ENCODE assay signal across 23 cellular contexts in genomic region chr22:42273855-42274451, GRCh38. TPM values are rescaled to one million over a fixed set of nuclear protein-coding genes. Genes with fewer than 3 reads are reported as not detected.
DNase-seq lines count a peak whose midpoint lies in the region; ATAC-seq and TF ChIP-seq lines count a peak whose summit lies in the region.
"Had no signal": no experiment of that assay in that cellular context is flagged by ENCODE, and none has a peak within 500 bp of the region (broad histone marks: within the 10 kb centered on the region; RNA-seq: fewer than 3 reads in every experiment).

No MANE protein-coding gene starts in this region.

- H3K9me3 ChIP-seq in naive thymus-derived CD4-positive, alpha-beta T cell (ENCODE audit: control insufficient read depth in 2 of 3, low read length in 3 of 3) = no peaks in the 10 kb centered on the region
- H3K9me3 ChIP-seq in SK-N-SH = no peaks in the 10 kb centered on the region
- H3K9me3 ChIP-seq: A549, esophagus squamous epithelium, heart right ventricle, right lobe of liver, vagina had no signal

- no peak overlapping the region for H2AFZ ChIP-seq in SK-N-SH (ENCODE audit: low read depth)
- H2AFZ ChIP-seq: GM23248 had no signal

- intact Hi-C loops in naive thymus-derived CD4-positive, alpha-beta T cell (cut with micrococcal nuclease) = no loop called here

- H3K27ac Mint-ChIP-seq in stimulated activated naive B cell treated with anti-CD40 and anti-IgM and Interleukin-4, amounts not matched to agents 10 μg/mL and 1 μg/mL and 100 μg/mL, for 72 hours = peak overlapping the region; percentile 31
- peak overlapping the region in 2 of 9 donors; percentile 23 to 34 for H3K27ac Mint-ChIP-seq in naive thymus-derived CD4-positive, alpha-beta T cell
- H3K27ac Mint-ChIP-seq: natural killer cell; T-helper 2 cell treated with Interferon-gamma antibody and Interleukin-4, amounts not matched to agents 5 μg/mL and 100 μg/mL, for 36 hours had no signal

- no peaks in the 10 kb centered on the region for H3F3A ChIP-seq in SK-N-SH (replicated peaks; ENCODE audit: insufficient read depth)

- TF ChIP-seq CTCF in SK-N-SH (IDR thresholded peaks at IDR 0.05) = no peak
- no peak for TF ChIP-seq CTCF in GM10266 (IDR thresholded peaks at IDR 0.05; ENCODE audit: control insufficient read depth, insufficient read depth, low read depth, missing control alignments)

- H3K9ac ChIP-seq in SK-N-SH = no peak overlapping the region
- H3K9ac ChIP-seq: GM23248 had no signal

- H3K79me2 ChIP-seq in SK-N-SH (ENCODE audit: insufficient read depth) = peaks cover 10% of the 10 kb centered on the region; the same call in 1 of the 2 replicates

- no peaks in the 10 kb centered on the region for H3K9me3 Mint-ChIP-seq in stimulated activated naive B cell treated with anti-CD40 and anti-IgM and Interleukin-4, amounts not matched to agents 10 μg/mL and 1 μg/mL and 100 μg/mL, for 72 hours
- H3K9me3 Mint-ChIP-seq in naive thymus-derived CD4-positive, alpha-beta T cell = no peaks in the 10 kb centered on the region
- H3K9me3 Mint-ChIP-seq: natural killer cell; T-helper 2 cell treated with Interferon-gamma antibody and Interleukin-4, amounts not matched to agents 5 μg/mL and 100 μg/mL, for 36 hours had no signal

- no peak overlapping the region for H3K4me2 ChIP-seq in SK-N-SH
- H3K4me2 ChIP-seq: A549 had no signal

- WGBS in SK-N-SH (ENCODE audit: low lambda C conversion rate) = 89% methylated on average over 5 of the region's 13 CpGs

- H3K27me3 Mint-ChIP-seq in stimulated activated naive B cell treated with anti-CD40 and anti-IgM and Interleukin-4, amounts not matched to agents 10 μg/mL and 1 μg/mL and 100 μg/mL, for 72 hours = no peaks in the 10 kb centered on the region
- no peaks in the 10 kb centered on the region for H3K27me3 Mint-ChIP-seq in naive thymus-derived CD4-positive, alpha-beta T cell

- peaks cover 0 to 4% (median 0%) of the 10 kb centered on the region in 3 experiments for H3K36me3 ChIP-seq in naive thymus-derived CD4-positive, alpha-beta T cell (ENCODE audit: control insufficient read depth in 2 of 3, insufficient read depth in 3 of 3, low read length in 3 of 3)
- no peaks in the 10 kb centered on the region for H3K36me3 ChIP-seq in SK-N-SH (replicated peaks in 1 of 2; ENCODE audit: control insufficient read depth in 1 of 2, insufficient read depth in 2 of 2, low read length in 1 of 2)
- H3K36me3 ChIP-seq: esophagus squamous epithelium, heart right ventricle, right lobe of liver, vagina had no signal

- peak; percentile 18 for DNase-seq in activated CD4-positive, CD25-positive, alpha-beta regulatory T cell treated with anti-CD3 and anti-CD28 coated beads, Interleukin-2, amount 50 U/mL, for 72 hours
- peak; percentile 78 for DNase-seq in NCI-H82 treated with DMSO at 0.1 percent for 48 hours (lab: John Stamatoyannopoulos, UW; ENCODE audit: unreplicated experiment)
- peak; percentile 94 for DNase-seq in left kidney (ENCODE audit: low read depth, low spot score)
- no peak for DNase-seq in stimulated activated naive B cell treated with anti-CD40 and anti-IgM and Interleukin-4, amounts not matched to agents 10 μg/mL and 1 μg/mL and 100 μg/mL, for 72 hours
- DNase-seq in naive thymus-derived CD4-positive, alpha-beta T cell = no peak
- no peak for DNase-seq in SK-N-SH
- DNase-seq in GM10266 (ENCODE audit: extremely low spot score) = no peak
- DNase-seq: activated CD4-positive, alpha-beta T cell treated with anti-CD3 and anti-CD28 coated beads, Interleukin-2, amount 50 U/mL, for 4 hours; amygdala; COR-L47; esophagus squamous epithelium; GM23248; heart right ventricle; natural killer cell; NCI-H187 treated with DMSO at 0.1 percent for 48 hours; right lobe of liver; stimulated activated naive CD4-positive, alpha-beta T cell treated with Interleukin-2 at 50 U/mL for 16 hours had no signal

- H3K36me3 Mint-ChIP-seq in stimulated activated naive B cell treated with anti-CD40 and anti-IgM and Interleukin-4, amounts not matched to agents 10 μg/mL and 1 μg/mL and 100 μg/mL, for 72 hours = peaks cover 8 to 16% of the 10 kb centered on the region in 2 donors
- H3K36me3 Mint-ChIP-seq in naive thymus-derived CD4-positive, alpha-beta T cell = peaks cover 0 to 3% (median 0%) of the 10 kb centered on the region in 5 donors
- H3K36me3 Mint-ChIP-seq: natural killer cell had no signal

- no peak for TF ChIP-seq EP300 in SK-N-SH (IDR thresholded peaks at IDR 0.05; ENCODE audit: borderline replicate concordance in 1 of 2, low read depth in 1 of 2, low read length in 1 of 2)

- H3K4me3 Mint-ChIP-seq in stimulated activated naive B cell treated with anti-CD40 and anti-IgM and Interleukin-4, amounts not matched to agents 10 μg/mL and 1 μg/mL and 100 μg/mL, for 72 hours = no peak overlapping the region
- peak overlapping the region in 4 of 10 donors; percentile 7 to 76 (median 13) for H3K4me3 Mint-ChIP-seq in naive thymus-derived CD4-positive, alpha-beta T cell
- H3K4me3 Mint-ChIP-seq: natural killer cell; T-helper 2 cell treated with Interferon-gamma antibody and Interleukin-4, amounts not matched to agents 5 μg/mL and 100 μg/mL, for 36 hours had no signal

- POLR2A ChIA-PET in naive thymus-derived CD4-positive, alpha-beta T cell (lab: Charles Lee) = interaction anchor here (0.6 kb wide), 1 partner anchor 164 kb away, joined by 3 read pairs; no protein-coding TSS in a partner anchor
- POLR2A ChIA-PET in SK-N-SH (lab: Yijun Ruan, JAX) = no interaction called here

- peaks cover 2% of the 10 kb centered on the region; the same call in 1 of the 2 replicates for H4K20me1 ChIP-seq in SK-N-SH (ENCODE audit: insufficient read depth)

- no peaks in the 10 kb centered on the region for H3K9me2 ChIP-seq in SK-N-SH

- no peak for ATAC-seq in activated CD4-positive, CD25-positive, alpha-beta regulatory T cell treated with anti-CD3 and anti-CD28 coated beads, Interleukin-2, amount 50 U/mL, for 24 hours
- ATAC-seq in stimulated activated naive B cell treated with anti-CD40 and anti-IgM and Interleukin-4, amounts not matched to agents 10 μg/mL and 1 μg/mL and 100 μg/mL, for 72 hours (replicated peaks) = no peak
- ATAC-seq in naive thymus-derived CD4-positive, alpha-beta T cell = no peak
- ATAC-seq: A549, heart right ventricle, left lobe of liver, natural killer cell, right lobe of liver, Right ventricle myocardium inferior had no signal

- H3K27me3 ChIP-seq in naive thymus-derived CD4-positive, alpha-beta T cell (ENCODE audit: control insufficient read depth in 2 of 2, insufficient read depth in 2 of 2, low read length in 2 of 2) = no peaks in the 10 kb centered on the region
- H3K27me3 ChIP-seq in SK-N-SH (ENCODE audit: insufficient read depth) = no peaks in the 10 kb centered on the region
- H3K27me3 ChIP-seq: esophagus squamous epithelium, right lobe of liver, vagina had no signal

- H3K27ac ChIP-seq in naive thymus-derived CD4-positive, alpha-beta T cell (ENCODE audit: low read depth, low read length) = no peak overlapping the region
- no peak overlapping the region for H3K27ac ChIP-seq in SK-N-SH (ENCODE audit: low read depth in 2 of 2, low read length in 1 of 2)
- H3K27ac ChIP-seq: A549, GM23248, heart right ventricle, right lobe of liver, vagina had no signal

- H3K4me3 ChIP-seq in naive thymus-derived CD4-positive, alpha-beta T cell (ENCODE audit: low read length) = no peak overlapping the region
- no peak overlapping the region for H3K4me3 ChIP-seq in SK-N-SH (ENCODE audit: low read depth in 2 of 2, low read length in 1 of 2)
- H3K4me3 ChIP-seq: A549, esophagus squamous epithelium, GM23248, heart right ventricle, right lobe of liver, vagina had no signal

- CTCF ChIA-PET in naive thymus-derived CD4-positive, alpha-beta T cell (lab: Charles Lee) = interaction anchor here (0.5 to 1.0 kb wide), 3 partner anchors 8 to 61 kb away, joined by 3 to 9 read pairs (median 3); no protein-coding TSS in a partner anchor
- CTCF ChIA-PET in SK-N-SH (lab: Yijun Ruan, JAX) = interaction anchor here (1.3 kb wide), 1 partner anchor 170 kb away, joined by 3 read pairs; no protein-coding TSS in a partner anchor

- peaks cover 6 to 8% of the 10 kb centered on the region in 2 donors for H3K4me1 ChIP-seq in naive thymus-derived CD4-positive, alpha-beta T cell (ENCODE audit: control insufficient read depth in 2 of 2, insufficient read depth in 2 of 2, low read length in 2 of 2)
- H3K4me1 ChIP-seq in SK-N-SH (ENCODE audit: control insufficient read depth in 1 of 2, insufficient read depth in 2 of 2, low read depth in 1 of 2, low read length in 1 of 2) = no peaks in the 10 kb centered on the region; a peak in 1 of 4 replicates
- H3K4me1 ChIP-seq: A549 had no signal

- peaks cover 6 to 9% of the 10 kb centered on the region in 2 donors for H3K4me1 Mint-ChIP-seq in stimulated activated naive B cell treated with anti-CD40 and anti-IgM and Interleukin-4, amounts not matched to agents 10 μg/mL and 1 μg/mL and 100 μg/mL, for 72 hours
- peaks cover 8 to 29% (median 15%) of the 10 kb centered on the region in 7 donors for H3K4me1 Mint-ChIP-seq in naive thymus-derived CD4-positive, alpha-beta T cell

- no peak for TF ChIP-seq RAD21 in SK-N-SH (IDR thresholded peaks at IDR 0.05; ENCODE audit: low read length)

TF ChIP-seq in SK-N-SH, 30 proteins besides CTCF, POLR2A, EP300 and RAD21 (continues in another document):
- TF ChIP-seq POLR2AphosphoS5 (IDR thresholded peaks at IDR 0.05; ENCODE audit: low read depth, low read length) (no peak), NFIC (IDR thresholded peaks at IDR 0.05; ENCODE audit: borderline replicate concordance) (no peak), ZBTB33 (IDR thresholded peaks at IDR 0.05; ENCODE audit: borderline replicate concordance, low read depth) (no peak), RCOR1 (IDR thresholded peaks at IDR 0.05; ENCODE audit: low read length) (no peak), FOXM1 (IDR thresholded peaks at IDR 0.05; ENCODE audit: low read depth) (no peak)

RNA-seq across cellular contexts. Expression of gene TCF20, which starts 3.5 kb away (rescaled TPM):
- 10 to 100 TPM; 63.6 to 97.2 (median 78.1) TPM for total RNA-seq in naive thymus-derived CD4-positive, alpha-beta T cell
- 1 to 10 TPM; 3.3 to 3.8 TPM for polyA plus RNA-seq in naive thymus-derived CD4-positive, alpha-beta T cell
- 8.5 and 9.4 TPM in 2 replicates for polyA plus RNA-seq in SK-N-SH (2012; rRNA removed)
- polyA plus RNA-seq in SK-N-SH (2012; cell fraction: cytosol; rRNA removed) = 5.1 and 7.1 TPM in 2 replicates
- 5.9 and 6.7 TPM in 2 replicates for polyA plus RNA-seq in SK-N-SH (2012; cell fraction: nucleus; rRNA removed)

Comparison
In these comparisons a context has a peak if more than half of its experiments do, and no peak if none do; other contexts are left out.
1. DNase-seq: peak in activated CD4-positive, CD25-positive, alpha-beta regulatory T cell treated with anti-CD3 and anti-CD28 coated beads, Interleukin-2, amount 50 U/mL, for 72 hours (single experiment), NCI-H82 treated with DMSO at 0.1 percent for 48 hours (single experiment) and left kidney (single experiment); none in stimulated activated naive B cell treated with anti-CD40 and anti-IgM and Interleukin-4, amounts not matched to agents 10 μg/mL and 1 μg/mL and 100 μg/mL, for 72 hours (single experiment), naive thymus-derived CD4-positive, alpha-beta T cell (0 of 9), SK-N-SH (single experiment) and GM10266 (single experiment).